1 cellular context compared by ENCODE assay signal in genomic region chr12:78928200-78929074, GRCh38.
TF ChIP-seq lines count a peak whose summit lies in the region.

No MANE protein-coding gene starts in this region.

TF ChIP-seq in K562, 482 proteins besides CTCF, POLR2A, EP300 and RAD21 (continued from another document):
- no peak for TF ChIP-seq CEBPG (CRISPR knock-in tag; IDR thresholded peaks at IDR 0.05)
- 0 out of 4 replicates have a peak, but pooled peaks of 1 of the 2 experiments have one; percentile 15 for TF ChIP-seq CEBPG (tag; conservative IDR thresholded peaks at IDR 0.05 in 1 of 2, IDR thresholded peaks at IDR 0.05 in 1 of 2)
- no peak for TF ChIP-seq ETV5 (CRISPR knock-in tag; IDR thresholded peaks at IDR 0.05; ENCODE audit: low read depth)
- TF ChIP-seq BDP1 (IDR thresholded peaks at IDR 0.05; ENCODE audit: insufficient read depth, insufficient read length) = no peak
